ENCODE assay signal across 14 cellular contexts in genomic region chr2:98565286-98565860, GRCh38.
"Had no signal": no experiment of that assay in that cellular context is flagged by ENCODE, and none has a peak within 500 bp of the region (broad histone marks: within the 10 kb centered on the region; RNA-seq: fewer than 3 reads in every experiment).

No MANE protein-coding gene starts in this region.

- H3K27me3 ChIP-seq: ascending aorta, esophagus muscularis mucosa, sigmoid colon, testis, uterus had no signal

- H3K9me3 ChIP-seq: ascending aorta, esophagus muscularis mucosa, psoas muscle, sigmoid colon, SK-N-SH, testis, uterus had no signal

- ATAC-seq: natural killer cell treated with Interleukin-12 subunit alpha and Interleukin-12 subunit beta and Interleukin-15 and Interleukin-18, amount 100 ng/mL, for 72 hours; psoas muscle; stimulated activated naive CD8-positive, alpha-beta T cell treated with anti-CD3 and anti-CD28 coated beads, Interleukin-15, amount 100 ng/mL, for 72 hours had no signal

- H3K4me2 ChIP-seq: SK-N-SH had no signal

- H3K36me3 ChIP-seq: uterus had no signal

- DNase-seq: activated CD4-positive, alpha-beta memory T cell treated with anti-CD3 and anti-CD28 coated beads, Interleukin-2, amount 10 ng/mL, durations not matched to agents 7 days and 5 days; activated CD4-positive, CD25-positive, alpha-beta regulatory T cell; glutamatergic neuron; psoas muscle; Right ventricle myocardium superior; sigmoid colon; SK-N-SH; stimulated activated naive CD8-positive, alpha-beta T cell treated with anti-CD3 and anti-CD28 coated beads, Interleukin-15, amount 100 ng/mL, for 72 hours; testis; uterus had no signal

- H3K4me3 Mint-ChIP-seq: activated CD4-positive, alpha-beta memory T cell treated with anti-CD3 and anti-CD28 coated beads, Interleukin-2, amount 10 ng/mL, durations not matched to agents 7 days and 5 days; natural killer cell treated with Interleukin-12 subunit alpha and Interleukin-12 subunit beta and Interleukin-15 and Interleukin-18, amount 100 ng/mL, for 72 hours; stimulated activated naive CD8-positive, alpha-beta T cell treated with anti-CD3 and anti-CD28 coated beads, Interleukin-15, amount 100 ng/mL, for 72 hours; T-helper 1 cell treated with Interleukin-12 subunit alpha and Interleukin-12 subunit beta and Interleukin-4 antibody, amounts not matched to agents 30 μg/mL and 1 μg/mL, for 36 hours had no signal

- H3K27me3 Mint-ChIP-seq: activated CD4-positive, alpha-beta memory T cell treated with anti-CD3 and anti-CD28 coated beads, Interleukin-2, amount 10 ng/mL, durations not matched to agents 7 days and 5 days; natural killer cell treated with Interleukin-12 subunit alpha and Interleukin-12 subunit beta and Interleukin-15 and Interleukin-18, amount 100 ng/mL, for 72 hours; stimulated activated naive CD8-positive, alpha-beta T cell treated with anti-CD3 and anti-CD28 coated beads, Interleukin-15, amount 100 ng/mL, for 72 hours had no signal

- H3K27ac ChIP-seq: ascending aorta, esophagus muscularis mucosa, sigmoid colon, testis, uterus had no signal

- H3K4me3 ChIP-seq: ascending aorta, esophagus muscularis mucosa, psoas muscle, sigmoid colon, testis, uterus had no signal

- H3K4me1 ChIP-seq: psoas muscle, testis, uterus had no signal

- H3K9me3 Mint-ChIP-seq: activated CD4-positive, alpha-beta memory T cell treated with anti-CD3 and anti-CD28 coated beads, Interleukin-2, amount 10 ng/mL, durations not matched to agents 7 days and 5 days; natural killer cell treated with Interleukin-12 subunit alpha and Interleukin-12 subunit beta and Interleukin-15 and Interleukin-18, amount 100 ng/mL, for 72 hours; stimulated activated naive CD8-positive, alpha-beta T cell treated with anti-CD3 and anti-CD28 coated beads, Interleukin-15, amount 100 ng/mL, for 72 hours; T-helper 1 cell treated with Interleukin-12 subunit alpha and Interleukin-12 subunit beta and Interleukin-4 antibody, amounts not matched to agents 30 μg/mL and 1 μg/mL, for 36 hours had no signal

- H3K9ac ChIP-seq: SK-N-SH had no signal
